ENCODE assay signal across 19 cellular contexts in genomic region chr6:123849406-123849805, GRCh38. TPM values are rescaled to one million over a fixed set of nuclear protein-coding genes. Genes with fewer than 3 reads are reported as not detected.
"Had no signal": no experiment of that assay in that cellular context is flagged by ENCODE, and none has a peak within 500 bp of the region (broad histone marks: within the 10 kb centered on the region; RNA-seq: fewer than 3 reads in every experiment).

No MANE protein-coding gene starts in this region.

- H3K9me2 ChIP-seq: SK-N-SH had no signal

- DNase-seq: KBM-7, MV-4-11, NCI-H1048, NCI-H1105, NCI-H1417, NCI-H1436 treated with DMSO at 0.1 percent for 48 hours, NCI-H1694, NCI-H187 treated with DMSO at 0.1 percent for 48 hours, NCI-H2029 treated with DMSO at 0.1 percent for 48 hours, NCI-H2171 treated with DMSO at 0.1 percent for 48 hours, NCI-H345, NCI-H510A, NCI-H524 treated with DMSO at 0.1 percent for 48 hours, NCI-H774, Right ventricle myocardium superior, RPMI8226, SK-N-SH, SW 1271 had no signal

- H3K4me2 ChIP-seq: SK-N-SH had no signal

RNA-seq across cellular contexts. Expression of gene NKAIN2, which starts 45.7 kb away (rescaled TPM):
- total RNA-seq: SK-MEL-5 had no signal
- polyA plus RNA-seq: SK-N-SH had no signal
